Comparison of ENCODE assay signal across 8 cellular contexts in genomic region chr17:7914771-7915610, GRCh38. TPM values are rescaled to one million over a fixed set of nuclear protein-coding genes. Genes with fewer than 3 reads are reported as not detected.
DNase-seq lines count a peak whose midpoint lies in the region; ATAC-seq and TF ChIP-seq lines count a peak whose summit lies in the region.

No MANE protein-coding gene starts in this region.

- no peak for DNase-seq in CD8-positive, alpha-beta T cell
- DNase-seq in HCEC 1CT (peak; percentile 4), T-cell (peak in 2 of 34 experiments; percentile 12 to 27), fibroblast of mammary gland (ENCODE audit: low read depth) (peak; percentile 78), ovary (peak in 3 of 5 donors; percentile 47 to 67 (median 66)), cerebellar cortex (ENCODE audit: low spot score) (no peak), AG20443 (ENCODE audit: low spot score) (no peak), DMS79 treated with DMSO at 0.1 percent for 48 hours (lab: John Stamatoyannopoulos, UW) (no peak)

- CTCF ChIA-PET in CD8-positive, alpha-beta T cell (lab: Charles Lee) = interaction anchor here (0.6 to 28.0 kb wide), 14 partner anchors 14 to 144 kb away, joined by 3 to 338 read pairs (median 4); partner anchors contain the start of genes CNTROB and TRAPPC1
- CTCF ChIA-PET in T-cell (lab: Charles Lee) = interaction anchor here (0.7 to 2.6 kb wide), 5 partner anchors 31 to 75 kb away, joined by 3 to 24 read pairs (median 3); partner anchors contain the start of gene NAA38 (in 1 of the 2)

- H3K27ac ChIP-seq in CD8-positive, alpha-beta T cell (ENCODE audit: low read depth, low read length) = peak overlapping the region; percentile 67
- peak overlapping the region; percentile 97 to 98 for H3K27ac ChIP-seq in ovary

- no peaks in the 10 kb centered on the region for H3K9me3 Mint-ChIP-seq in CD8-positive, alpha-beta T cell
- H3K9me3 Mint-ChIP-seq in T-cell = no peaks in the 10 kb centered on the region

- TF ChIP-seq CTCF in CD8-positive, alpha-beta T cell (IDR thresholded peaks at IDR 0.05) = no peak
- TF ChIP-seq CTCF in fibroblast of mammary gland (conservative IDR thresholded peaks at IDR 0.05; ENCODE audit: control insufficient read depth, insufficient read depth, low read depth, low read length) = no peak
- TF ChIP-seq CTCF in ovary (IDR thresholded peaks at IDR 0.05) = no peak

- peaks cover 25% of the 10 kb centered on the region for H3K4me1 ChIP-seq in CD8-positive, alpha-beta T cell (ENCODE audit: insufficient read depth, low read length)
- H3K4me1 ChIP-seq in ovary (ENCODE audit: insufficient read depth) = peaks cover 4% of the 10 kb centered on the region

- peak overlapping the region; percentile 89 for H3K4me3 Mint-ChIP-seq in CD8-positive, alpha-beta T cell
- peak overlapping the region; percentile 83 to 92 (median 91) for H3K4me3 Mint-ChIP-seq in T-cell

- no peaks in the 10 kb centered on the region for H3K9me3 ChIP-seq in CD8-positive, alpha-beta T cell (ENCODE audit: low read length)
- no peaks in the 10 kb centered on the region for H3K9me3 ChIP-seq in ovary

- H3K27ac Mint-ChIP-seq in CD8-positive, alpha-beta T cell = peak overlapping the region; percentile 90
- H3K27ac Mint-ChIP-seq in T-cell = peak overlapping the region; percentile 85 to 94

- 7 to 8% (median 7%) methylated on average over 20 of the region's 20 CpGs for WGBS in ovary, 3 donors

- no peaks in the 10 kb centered on the region for H3K27me3 ChIP-seq in CD8-positive, alpha-beta T cell (ENCODE audit: insufficient read depth, low read length)
- H3K27me3 ChIP-seq in ovary = no peaks in the 10 kb centered on the region

- no peak for TF ChIP-seq EP300 in ovary (IDR thresholded peaks at IDR 0.05)

- POLR2A ChIA-PET in CD8-positive, alpha-beta T cell (lab: Charles Lee) = interaction anchor here (1.1 to 3.9 kb wide), 10 partner anchors 10 to 228 kb away, joined by 3 to 38 read pairs (median 8); partner anchors contain the start of genes CNTROB, CYB5D1, KCNAB3 and NAA38
- POLR2A ChIA-PET in T-cell (lab: Charles Lee) = interaction anchor here (0.6 to 0.7 kb wide), 2 partner anchors 23 to 68 kb away, joined by 4 to 6 read pairs; no protein-coding TSS in a partner anchor

- intact Hi-C loops in CD8-positive, alpha-beta T cell (cut with DNase I, micrococcal nuclease) = loop anchor here (1.0 to 2.0 kb wide), 3 partner anchors 17 to 58 kb away; partner anchors contain the start of genes CNTROB (in 2 of the 2), CHD3 (in 1 of the 2) and NAA38 (in 1 of the 2)
- intact Hi-C loops in ovary (cut with DNase I) = loop anchor here in 3 of 4 donors (5.0 kb wide), 1 partner anchor 72 kb away; no protein-coding TSS in a partner anchor

- no peak for TF ChIP-seq POLR2A in ovary (IDR thresholded peaks at IDR 0.05)

- peaks cover 12% of the 10 kb centered on the region for H3K36me3 ChIP-seq in CD8-positive, alpha-beta T cell (ENCODE audit: insufficient read depth, low read length)
- H3K36me3 ChIP-seq in ovary = no peaks in the 10 kb centered on the region

- H3K4me3 ChIP-seq in CD8-positive, alpha-beta T cell (ENCODE audit: low read depth, low read length) = peak overlapping the region; percentile 79
- peak overlapping the region; percentile 61 for H3K4me3 ChIP-seq in fibroblast of mammary gland (ENCODE audit: control insufficient read depth, low read depth, low read length)
- H3K4me3 ChIP-seq in ovary = peak overlapping the region; percentile 56

- peaks cover 21% of the 10 kb centered on the region for H3K36me3 Mint-ChIP-seq in CD8-positive, alpha-beta T cell
- peaks cover 18% of the 10 kb centered on the region for H3K36me3 Mint-ChIP-seq in T-cell

- peaks cover 28% of the 10 kb centered on the region for H3K4me1 Mint-ChIP-seq in CD8-positive, alpha-beta T cell (ENCODE audit: low read depth)
- peaks cover 27 to 36% (median 32%) of the 10 kb centered on the region in 3 donors for H3K4me1 Mint-ChIP-seq in T-cell

- H3K27me3 Mint-ChIP-seq in CD8-positive, alpha-beta T cell (ENCODE audit: low read depth) = no peaks in the 10 kb centered on the region
- no peaks in the 10 kb centered on the region for H3K27me3 Mint-ChIP-seq in T-cell

- ATAC-seq in CD8-positive, alpha-beta T cell = no peak
- peak in 3 of 4 experiments; percentile 37 to 46 (median 41) for ATAC-seq in T-cell (replicated peaks in 1 of 4)

RNA-seq across cellular contexts. Expression of gene RNF227, which starts 1.1 kb away (rescaled TPM):
- 1 to 10 TPM; 2.8 to 3.3 TPM for total RNA-seq in CD8-positive, alpha-beta T cell
- total RNA-seq in T-cell (1 to 10 TPM; 2.9 to 7.3 (median 5.2) TPM), ovary (10 to 100 TPM in 1 of 7 donors, 1 to 10 TPM in 6; 2.7 to 16.5 (median 5.2) TPM)
- 1 to 10 TPM; 4.3 to 8.6 TPM for polyA plus RNA-seq in ovary

RNA-seq across cellular contexts. Expression of gene KCNAB3, which starts 14.7 kb away (rescaled TPM):
- 1 to 10 TPM; 4.1 to 6.1 TPM for total RNA-seq in CD8-positive, alpha-beta T cell
- total RNA-seq in T-cell (10 to 100 TPM; 10.0 to 18.1 (median 14.5) TPM), ovary (1 to 10 TPM in 5 of 7 donors, under 1 TPM in 2; 0.48 to 5.9 (median 2.2) TPM)
- 1 to 10 TPM; 1.9 to 3.9 TPM for polyA plus RNA-seq in ovary

RNA-seq across cellular contexts. Expression of gene TRAPPC1, which starts 16.8 kb away (rescaled TPM):
- total RNA-seq in CD8-positive, alpha-beta T cell = 10 to 100 TPM; 29.6 to 39.4 TPM
- 100 to 1,000 TPM in 3 of 5 donors, 10 to 100 TPM in 2; 95.4 to 138 (median 113) TPM for total RNA-seq in T-cell
- 10 to 100 TPM; 27.5 to 94.3 (median 74.0) TPM for total RNA-seq in ovary
- polyA plus RNA-seq in ovary = 100 to 1,000 TPM in 1 of 2 donors, 10 to 100 TPM in 1; 77.5 to 238 TPM

RNA-seq across cellular contexts. Expression of gene CNTROB, which starts 17.0 kb away (rescaled TPM):
- total RNA-seq in CD8-positive, alpha-beta T cell = 10 to 100 TPM; 20.1 to 23.6 TPM
- total RNA-seq in T-cell = 10 to 100 TPM; 28.9 to 34.9 (median 32.9) TPM
- total RNA-seq in ovary = 10 to 100 TPM; 15.0 to 27.3 (median 25.9) TPM
- polyA plus RNA-seq in ovary = 10 to 100 TPM; 24.3 to 25.3 TPM

RNA-seq across cellular contexts. Expression of gene CHD3, which starts 26.4 kb away (rescaled TPM):
- 100 to 1,000 TPM; 243 to 245 TPM for total RNA-seq in CD8-positive, alpha-beta T cell
- total RNA-seq in T-cell (100 to 1,000 TPM; 250 to 331 (median 274) TPM), ovary (100 to 1,000 TPM in 4 of 7 donors, 10 to 100 TPM in 3; 65.7 to 145 (median 114) TPM)
- polyA plus RNA-seq in ovary = 100 to 1,000 TPM in 1 of 2 donors, 10 to 100 TPM in 1; 87.2 to 100 TPM

Comparison
In these comparisons a context has a peak if more than half of its experiments do, and no peak if none do; other contexts are left out.
1. DNase-seq: peak in HCEC 1CT (single experiment), fibroblast of mammary gland (single experiment) and ovary (3 of 5); none in CD8-positive, alpha-beta T cell (0 of 7), cerebellar cortex (single experiment), AG20443 (single experiment) and DMS79 treated with DMSO at 0.1 percent for 48 hours (single experiment).
2. Peak in every context shown above with its lines, with median percentiles within 50 percentile points of each other: H3K4me3 ChIP-seq.